11 cellular contexts compared by ENCODE assay signal in the genomic region with DNA sequence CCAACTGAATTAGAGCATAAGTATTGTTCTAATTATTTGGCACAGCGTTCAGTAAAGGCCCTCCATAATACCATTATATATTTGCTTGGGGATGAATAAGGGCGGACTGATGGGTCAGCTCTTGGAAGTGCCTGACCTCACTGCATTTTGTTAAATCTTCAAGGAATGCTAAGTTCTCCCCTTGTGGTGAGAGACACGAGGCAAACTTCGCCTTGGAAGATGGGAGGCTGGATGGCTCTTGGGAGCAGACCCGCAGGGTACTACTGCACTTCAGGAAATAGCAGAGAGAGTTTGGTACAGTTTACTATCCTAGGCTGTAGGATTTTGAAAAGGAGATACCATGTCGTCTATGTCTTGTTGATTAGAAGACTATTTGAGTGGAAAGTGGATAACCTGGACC.
DNase-seq lines count a peak whose midpoint lies in the region; ATAC-seq, FAIRE-seq and TF ChIP-seq lines count a peak whose summit lies in the region.
"Had no signal": no experiment of that assay in that cellular context is flagged by ENCODE, and none has a peak within 500 bp of the region (broad histone marks: within the 10 kb centered on the region; RNA-seq: fewer than 3 reads in every experiment).

No MANE protein-coding gene starts in this region.

- intact Hi-C loops in PC-3 (cut with micrococcal nuclease) = no loop called here

- no peak overlapping the region for H4K5ac ChIP-seq in H1 (ENCODE audit: insufficient read length, low read depth, low read length)

- H3K23ac ChIP-seq in H1 (ENCODE audit: insufficient read length) = no peak overlapping the region

- TF ChIP-seq POLR2A in H1 (IDR thresholded peaks at IDR 0.05; ENCODE audit: control extremely low read depth in 1 of 2, low read depth in 2 of 2, low read length in 2 of 2) = no peak

- H3K79me1 ChIP-seq in H1 (ENCODE audit: low read depth, low read length) = no peaks in the 10 kb centered on the region; the same call in 1 of the 2 replicates

- H3K9me3 ChIP-seq in PC-3 (ENCODE audit: low read length) = peaks cover 9% of the 10 kb centered on the region; the same call in 1 of the 2 replicates
- H3K9me3 ChIP-seq in H1 (ENCODE audit: insufficient read depth in 2 of 2, low read depth in 1 of 2, low read length in 1 of 2) = no peaks in the 10 kb centered on the region
- H3K9me3 ChIP-seq: tibial nerve had no signal

- peak overlapping the region; percentile 96 for H3K27ac Mint-ChIP-seq in T-helper 2 cell treated with Interferon-gamma antibody and Interleukin-4, amounts not matched to agents 5 μg/mL and 100 μg/mL, for 36 hours
- H3K27ac Mint-ChIP-seq in neural crest cell (ENCODE audit: unreplicated experiment) = no peak overlapping the region

- H3K23me2 ChIP-seq in H1 (ENCODE audit: low read depth, low read length) = no peaks in the 10 kb centered on the region

- DNase-seq in T-helper 2 cell treated with Interferon-gamma antibody and Interleukin-4, amounts not matched to agents 5 μg/mL and 100 μg/mL, for 36 hours (ENCODE audit: low spot score) = no peak
- no peak for DNase-seq in T-helper 2 cell
- no peak for DNase-seq in PC-3
- DNase-seq in H1 (ENCODE audit: low read depth in 1 of 2, low spot score in 2 of 2) = no peak
- no peak for DNase-seq in neural crest cell (ENCODE audit: low read depth, low spot score)
- no peak for DNase-seq in SW 1271 (lab: John Stamatoyannopoulos, UW)
- DNase-seq in GM19238 (ENCODE audit: insufficient read length, low spot score) = no peak
- DNase-seq: SHP77 treated with DMSO at 0.1 percent for 48 hours had no signal

- no peak overlapping the region for H2BK12ac ChIP-seq in H1 (ENCODE audit: low read depth, low read length)

- peak overlapping the region; percentile 93 for H3K4me3 Mint-ChIP-seq in T-helper 2 cell treated with Interferon-gamma antibody and Interleukin-4, amounts not matched to agents 5 μg/mL and 100 μg/mL, for 36 hours
- H3K4me3 Mint-ChIP-seq in neural crest cell = peak overlapping the region; percentile 99

- no peak overlapping the region for H2AFZ ChIP-seq in PC-3 (ENCODE audit: low read length)
- H2AFZ ChIP-seq in H1 (ENCODE audit: low read length) = no peak overlapping the region

- ATAC-seq in PC-3 (no peak), HG03432 (IDR thresholded peaks at IDR 0.05; ENCODE audit: unreplicated experiment) (no peak)

- no peak overlapping the region for H2BK15ac ChIP-seq in H1 (ENCODE audit: low read length)

- peaks cover 22% of the 10 kb centered on the region for H3K4me1 ChIP-seq in PC-3 (ENCODE audit: insufficient read depth, low read length)
- peaks cover 0 to 10% (median 2%) of the 10 kb centered on the region in 4 experiments; a peak in 3 of 7 replicates for H3K4me1 ChIP-seq in H1 (replicated peaks in 1 of 4; ENCODE audit: control insufficient read depth in 3 of 4, insufficient read depth in 4 of 4, low read length in 3 of 4)

- H3K56ac ChIP-seq in H1 (replicated peaks; ENCODE audit: insufficient read length, low read depth, low read length) = no peak overlapping the region

- WGBS in H1 (ENCODE audit: extremely low coverage in 1 of 2, insufficient coverage in 1 of 2, insufficient read length in 1 of 2, insufficient replicate concordance in 2 of 2, low coverage in 1 of 2, low lambda C conversion rate in 2 of 2, missing lambda C conversion rate in 1 of 2), 2 experiments = 32% methylated on average over 6 of the region's 6 CpGs; no CpG with 5 or more reads in 1 of the 2 experiments

- BruUV-seq in PC-3 (replicated peaks; lab: Mats Ljungman, UMichigan) = no TSS peak

- H3K4me1 Mint-ChIP-seq in T-helper 2 cell treated with Interferon-gamma antibody and Interleukin-4, amounts not matched to agents 5 μg/mL and 100 μg/mL, for 36 hours (ENCODE audit: low read depth) = peaks cover 24% of the 10 kb centered on the region
- H3K4me1 Mint-ChIP-seq in neural crest cell = peaks cover 21% of the 10 kb centered on the region

- H3K27me3 ChIP-seq in PC-3 (ENCODE audit: low read length) (no peaks in the 10 kb centered on the region), H1 (replicated peaks in 1 of 4; ENCODE audit: control insufficient read depth in 3 of 4, extremely low read depth in 1 of 4, insufficient read depth in 3 of 4, low read length in 3 of 4) (no peaks in the 10 kb centered on the region)
- H3K27me3 ChIP-seq: tibial nerve had no signal

- H2BK120ac ChIP-seq in H1 (replicated peaks; ENCODE audit: low read depth, low read length) = no peak overlapping the region

- no peaks in the 10 kb centered on the region for H3F3A ChIP-seq in PC-3 (ENCODE audit: low read length, unreplicated experiment)

- 0 out of 2 replicates have a peak overlapping the region, but pooled peaks have one; percentile 83 for H3K4me2 ChIP-seq in PC-3 (ENCODE audit: low read length)
- peak overlapping the region; percentile 34 to 87; a peak in 2 of 4 replicates for H3K4me2 ChIP-seq in H1 (ENCODE audit: insufficient read depth in 1 of 2, low read depth in 2 of 2, low read length in 2 of 2)

- H2BK5ac ChIP-seq in H1 (ENCODE audit: low read depth, low read length) = no peak overlapping the region

- H3K9me3 Mint-ChIP-seq in T-helper 2 cell treated with Interferon-gamma antibody and Interleukin-4, amounts not matched to agents 5 μg/mL and 100 μg/mL, for 36 hours = no peaks in the 10 kb centered on the region
- H3K9me3 Mint-ChIP-seq in neural crest cell = no peaks in the 10 kb centered on the region

- H3K9ac ChIP-seq in PC-3 (ENCODE audit: low read length) (no peak overlapping the region), H1 (replicated peaks in 1 of 4; ENCODE audit: extremely low read depth in 1 of 4, low read depth in 3 of 4, low read length in 3 of 4) (no peak overlapping the region)

- H3K14ac ChIP-seq in H1 (ENCODE audit: insufficient read length) = no peak overlapping the region

- CTCF ChIA-PET in PC-3 (lab: Charles Lee) (no interaction called here), H1 (lab: Charles Lee; ENCODE audit: partially characterized antibody) (interaction anchor here (1.4 kb wide), 1 partner anchor 124 kb away, joined by 3 read pairs; no protein-coding TSS in a partner anchor)

- H2AK5ac ChIP-seq in H1 (ENCODE audit: low read depth, low read length) = no peak overlapping the region

- H3K36me3 Mint-ChIP-seq in T-helper 2 cell treated with Interferon-gamma antibody and Interleukin-4, amounts not matched to agents 5 μg/mL and 100 μg/mL, for 36 hours (ENCODE audit: low read depth) = peaks cover 27% of the 10 kb centered on the region
- H3K36me3 Mint-ChIP-seq in neural crest cell (ENCODE audit: low read depth) = peaks cover 2% of the 10 kb centered on the region

- H3K4ac ChIP-seq in H1 (replicated peaks; ENCODE audit: insufficient read length, low read depth, low read length) = no peak overlapping the region

- no peak for TF ChIP-seq RAD21 in H1 (IDR thresholded peaks at IDR 0.05 in 1 of 2, conservative IDR thresholded peaks at IDR 0.05 in 1 of 2; ENCODE audit: low read depth in 2 of 2, low read length in 2 of 2)

- H3K27ac ChIP-seq in PC-3 (ENCODE audit: low read length) = no peak overlapping the region
- no peak overlapping the region for H3K27ac ChIP-seq in H1 (ENCODE audit: low read depth, low read length)

- H4K8ac ChIP-seq in H1 (ENCODE audit: extremely low read depth, insufficient read depth, low read length) = no peak overlapping the region

- H3K27me3 Mint-ChIP-seq in T-helper 2 cell treated with Interferon-gamma antibody and Interleukin-4, amounts not matched to agents 5 μg/mL and 100 μg/mL, for 36 hours (ENCODE audit: low read depth) = no peaks in the 10 kb centered on the region
- H3K27me3 Mint-ChIP-seq in neural crest cell (ENCODE audit: low read depth) = no peaks in the 10 kb centered on the region

- TF ChIP-seq CTCF in PC-3 (conservative IDR thresholded peaks at IDR 0.05; ENCODE audit: low read depth, low read length) (no peak), H1 (IDR thresholded peaks at IDR 0.05; ENCODE audit: control extremely low read depth in 1 of 3, insufficient read depth in 1 of 3, low read depth in 1 of 3, low read length in 3 of 3) (peak in 1 of 3 experiments; percentile 14; a peak in 1 of 4 replicates), neural crest cell (conservative IDR thresholded peaks at IDR 0.05) (no peak)

- POLR2A ChIA-PET in PC-3 (lab: Charles Lee; ENCODE audit: unreplicated experiment) (no interaction called here), H1 (lab: Charles Lee; ENCODE audit: partially characterized antibody) (no interaction called here)

- FAIRE-seq in H1 (lab: Jason Lieb, UNC) = no peak
- FAIRE-seq: A204.1 had no signal

- TF ChIP-seq EP300 in H1 (IDR thresholded peaks at IDR 0.05; ENCODE audit: borderline replicate concordance in 1 of 2, low read depth in 2 of 2, low read length in 2 of 2) = no peak

- no peak overlapping the region for H4K91ac ChIP-seq in H1 (replicated peaks; ENCODE audit: insufficient read length, low read length)

- H4K20me1 ChIP-seq in PC-3 (ENCODE audit: low read length) = no peaks in the 10 kb centered on the region
- no peaks in the 10 kb centered on the region for H4K20me1 ChIP-seq in H1 (replicated peaks in 1 of 2; ENCODE audit: control insufficient read depth in 1 of 2, insufficient read depth in 2 of 2, low read length in 2 of 2)

- H3K4me3 ChIP-seq in PC-3 (ENCODE audit: low read length) (no peak overlapping the region), H1 (ENCODE audit: extremely low read depth in 1 of 4, insufficient read depth in 2 of 4, low read depth in 3 of 4, low read length in 4 of 4) (peak overlapping the region in 2 of 4 experiments; percentile 51 to 95; a peak in 1 of 8 replicates)

- no peaks in the 10 kb centered on the region for H3K9me2 ChIP-seq in PC-3 (replicated peaks; ENCODE audit: low read length)

- H3K36me3 ChIP-seq in PC-3 (ENCODE audit: low read depth, low read length) = peaks cover 12% of the 10 kb centered on the region; the same call in 1 of the 2 replicates
- H3K36me3 ChIP-seq in H1 (ENCODE audit: control insufficient read depth in 2 of 4, insufficient read depth in 4 of 4, low read length in 3 of 4) = no peaks in the 10 kb centered on the region

- no peak overlapping the region for H3K18ac ChIP-seq in H1 (ENCODE audit: extremely low read depth, low read length)

- H2BK20ac ChIP-seq in H1 (ENCODE audit: low read length) = no peak overlapping the region

- H3K79me2 ChIP-seq in PC-3 (ENCODE audit: low read length) (no peaks in the 10 kb centered on the region), H1 (ENCODE audit: control insufficient read depth in 1 of 2, insufficient read depth in 2 of 2, low read length in 2 of 2) (no peaks in the 10 kb centered on the region)

TF ChIP-seq in H1, 55 proteins besides CTCF, POLR2A, EP300 and RAD21 (continues in another document):
- TF ChIP-seq SIN3A (conservative IDR thresholded peaks at IDR 0.05 in 1 of 2, IDR thresholded peaks at IDR 0.05 in 1 of 2; ENCODE audit: low read depth in 1 of 2, low read length in 2 of 2) = no peak
- 0 out of 2 replicates have a peak, but pooled peaks have one; percentile 20 for TF ChIP-seq TEAD4 (IDR thresholded peaks at IDR 0.05; ENCODE audit: low read depth, low read length)
- no peak for TF ChIP-seq SP4 (IDR thresholded peaks at IDR 0.05; ENCODE audit: low read length)
- no peak for TF ChIP-seq BRCA1 (IDR thresholded peaks at IDR 0.05; ENCODE audit: low read depth, low read length)
- TF ChIP-seq SUZ12 (IDR thresholded peaks at IDR 0.05; ENCODE audit: low read length) = no peak
- TF ChIP-seq ASH2L (IDR thresholded peaks at IDR 0.05; ENCODE audit: low read length) = no peak
- TF ChIP-seq EGR1 (IDR thresholded peaks at IDR 0.05; ENCODE audit: borderline replicate concordance, low read depth, low read length) = no peak
